In the genomic region with DNA sequence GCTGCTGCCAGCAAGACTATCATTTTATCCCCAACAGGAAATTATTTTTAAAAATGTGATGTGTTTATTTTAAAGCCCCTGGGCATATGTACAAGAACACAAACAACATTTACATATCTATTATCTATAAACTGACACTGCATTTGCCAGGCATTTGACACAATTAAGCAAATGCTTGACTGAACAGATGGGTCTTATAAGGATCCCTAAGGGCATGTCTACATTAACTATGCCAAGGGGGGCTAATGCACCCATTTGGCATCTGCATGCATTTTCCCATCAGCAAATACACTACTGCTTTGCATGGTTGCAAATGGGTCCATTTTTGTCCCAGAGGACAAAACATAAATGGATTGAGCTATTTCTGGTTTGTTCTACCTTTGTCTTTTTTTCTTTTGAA, we compare ENCODE assay signal across 20 cellular contexts.
"Had no signal": no experiment of that assay in that cellular context is flagged by ENCODE, and none has a peak within 500 bp of the region (broad histone marks: within the 10 kb centered on the region; RNA-seq: fewer than 3 reads in every experiment).

No MANE protein-coding gene starts in this region.

- H3K4me3 Mint-ChIP-seq: activated B cell treated with CpG ODN at 0.5 μM for 24 hours; activated CD8-positive, alpha-beta T cell treated with anti-CD3 and anti-CD28 coated beads for 36 hours; activated T-cell treated with anti-CD3 and anti-CD28 coated beads, Interleukin-2, amount 50 U/mL, for 4 hours; endodermal cell had no signal

- H3K9me3 ChIP-seq: gastrocnemius medialis, heart right ventricle, right atrium auricular region, tibial artery had no signal

- H3K4me1 Mint-ChIP-seq: activated B cell treated with CpG ODN at 0.5 μM for 24 hours, endodermal cell had no signal

- FAIRE-seq: astrocyte, bronchial epithelial cell, urothelium cell line had no signal

- H3K27me3 Mint-ChIP-seq: activated B cell treated with CpG ODN at 0.5 μM for 24 hours; activated CD8-positive, alpha-beta T cell treated with anti-CD3 and anti-CD28 coated beads for 36 hours; progenitor cell of endocrine pancreas had no signal

- H3K27ac Mint-ChIP-seq: activated B cell treated with CpG ODN at 0.5 μM for 24 hours; activated CD8-positive, alpha-beta T cell treated with anti-CD3 and anti-CD28 coated beads for 36 hours; endodermal cell; progenitor cell of endocrine pancreas had no signal

- DNase-seq: activated B cell treated with CpG ODN at 0.5 μM for 24 hours; activated CD4-positive, alpha-beta T cell treated with anti-CD3 and anti-CD28 coated beads for 48 hours; activated CD8-positive, alpha-beta T cell treated with anti-CD3 and anti-CD28 coated beads for 36 hours; activated effector memory CD4-positive, alpha-beta T cell treated with Interleukin-2 at 50 U/mL for 16 hours; activated naive CD4-positive, alpha-beta T cell treated with anti-CD3 and anti-CD28 coated beads, Interleukin-2, amount 50 U/mL, for 16 hours; activated T-cell treated with anti-CD3 and anti-CD28 coated beads, Interleukin-2, amount 50 U/mL, for 4 hours; endodermal cell; erythroblast; gastrocnemius medialis; heart right ventricle; left colon; midbrain; stimulated activated CD4-positive, alpha-beta T cell treated with anti-CD3 and anti-CD28 coated beads, Interleukin-4, amount 100 ng/mL, for 24 hours; stimulated activated naive CD4-positive, alpha-beta T cell; tibial artery had no signal

- ATAC-seq: activated CD8-positive, alpha-beta T cell treated with anti-CD3 and anti-CD28 coated beads for 36 hours; activated T-cell treated with anti-CD3 and anti-CD28 coated beads, Interleukin-2, amount 50 U/mL, for 4 hours; gastrocnemius medialis; heart right ventricle; left colon had no signal
